Comparison of ENCODE assay signal across 8 cellular contexts in the genomic region with DNA sequence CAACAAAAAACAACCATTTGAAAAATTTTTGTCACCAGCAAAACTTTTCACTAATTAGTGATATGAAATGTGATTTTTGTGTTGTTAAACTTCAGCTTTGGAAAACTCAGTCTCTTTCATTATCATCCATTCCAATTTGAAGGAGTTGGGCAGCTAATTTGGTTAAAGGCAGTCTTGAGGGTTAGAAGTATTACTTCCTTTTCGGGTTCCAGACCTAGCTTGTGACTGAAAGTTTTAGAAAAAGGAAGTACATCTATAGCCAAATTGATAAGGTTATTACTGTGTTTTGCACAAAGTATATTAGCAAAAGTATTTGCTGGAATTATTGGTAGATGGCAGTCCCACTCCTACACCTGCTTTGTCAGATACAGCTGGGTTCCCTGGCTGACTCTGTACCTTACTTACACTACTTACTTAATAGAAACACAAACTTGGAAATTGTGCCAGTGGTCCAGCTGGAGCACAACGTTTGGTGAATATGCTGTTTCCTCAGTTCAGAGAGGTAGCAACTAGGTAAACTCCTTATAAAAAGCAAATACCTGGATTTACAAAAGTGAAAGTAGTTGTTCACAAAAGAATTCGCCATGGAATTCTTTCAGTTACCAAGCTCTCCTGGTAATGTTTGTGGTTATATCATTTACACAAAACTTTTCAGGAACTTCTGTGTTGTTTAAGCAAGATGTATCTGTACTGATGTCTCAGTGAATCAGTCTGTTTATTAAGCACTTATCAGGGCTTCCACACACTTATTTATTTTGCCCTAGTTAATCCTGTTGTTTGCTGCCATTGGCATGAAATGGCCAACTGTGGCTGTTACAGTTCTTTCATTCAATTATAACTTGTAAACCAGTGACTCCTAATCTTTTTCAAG. TPM values are rescaled to one million over a fixed set of nuclear protein-coding genes. Genes with fewer than 3 reads are reported as not detected.
DNase-seq lines count a peak whose midpoint lies in the region; ATAC-seq, FAIRE-seq and TF ChIP-seq lines count a peak whose summit lies in the region.

No MANE protein-coding gene starts in this region.

- H2AFZ ChIP-seq in GM23248 (no peak overlapping the region), keratinocyte (ENCODE audit: control insufficient read depth, low read length) (no peak overlapping the region)

- dilution Hi-C loops in keratinocyte (cut with MboI; ENCODE audit: extremely low pct_ligation_motif_present, low sequenced_read_pairs) = no loop called here

- H3K4me3 ChIP-seq in GM23248 = no peak overlapping the region
- no peak overlapping the region for H3K4me3 ChIP-seq in keratinocyte (ENCODE audit: control insufficient read depth in 2 of 3, extremely low read depth in 1 of 3, insufficient read depth in 2 of 3, low read depth in 1 of 3, low read length in 3 of 3)
- no peak overlapping the region for H3K4me3 ChIP-seq in small intestine (ENCODE audit: low read depth in 1 of 2, low read length in 2 of 2)

- H4K20me1 ChIP-seq in GM23248 (ENCODE audit: insufficient read depth) (no peaks in the 10 kb centered on the region), keratinocyte (ENCODE audit: control insufficient read depth, extremely low read depth, insufficient read depth, low read length) (peaks cover 2% of the 10 kb centered on the region)

- no peaks in the 10 kb centered on the region for H3K9me1 ChIP-seq in keratinocyte (ENCODE audit: control insufficient read depth, extremely low read depth, insufficient read depth, low read length)

- no peak for DNase-seq in GM23248
- peak; percentile 58 for DNase-seq in M059J (ENCODE audit: low read depth)
- DNase-seq in keratinocyte (ENCODE audit: low read depth, low spot score) = no peak
- no peak for DNase-seq in occipital lobe (lab: John Stamatoyannopoulos, UW)
- DNase-seq in left ventricle myocardium superior = no peak
- DNase-seq in small intestine = no peak
- no peak for DNase-seq in D721Med (ENCODE audit: insufficient read length, low spot score)

- intact Hi-C loops in left ventricle myocardium superior (cut with micrococcal nuclease) = no loop called here

- no peak for TF ChIP-seq POLR2A in GM18505 (IDR thresholded peaks at IDR 0.05; ENCODE audit: borderline replicate concordance, extremely low read depth, insufficient read depth, insufficient read length)

- in situ Hi-C loops in GM23248 (cut with MboI) = no loop called here

- WGBS in GM23248 (ENCODE audit: low coverage in 1 of 2, low lambda C conversion rate in 2 of 2, missing lambda C conversion rate in 2 of 2), 2 experiments = 77 to 87% methylated on average over 3 of the region's 3 CpGs
- 45 to 59% (median 47%) methylated on average over 3 of the region's 3 CpGs for WGBS in small intestine, 3 donors

- FAIRE-seq in keratinocyte (lab: Jason Lieb, UNC) (peak; percentile 32), small intestine (lab: Jason Lieb, UNC) (no peak), D721Med (lab: Jason Lieb, UNC) (no peak)

- H3K9me2 ChIP-seq in GM23248 (ENCODE audit: insufficient read depth) = no peaks in the 10 kb centered on the region

- H3K9ac ChIP-seq in GM23248 (0 out of 2 replicates have a peak overlapping the region, but pooled peaks have one; percentile 6), keratinocyte (ENCODE audit: control insufficient read depth, extremely low read depth, insufficient read depth, low read length) (no peak overlapping the region)

- H3K4me1 ChIP-seq in GM23248 (ENCODE audit: insufficient read depth) (peaks cover 35% of the 10 kb centered on the region), keratinocyte (ENCODE audit: control insufficient read depth, extremely low read depth, insufficient read depth, low read length) (peaks cover 6% of the 10 kb centered on the region), small intestine (ENCODE audit: control insufficient read depth in 2 of 2, insufficient read depth in 1 of 2, low read depth in 1 of 2, low read length in 1 of 2) (no peaks in the 10 kb centered on the region)

- peaks cover 88% of the 10 kb centered on the region for H3F3A ChIP-seq in GM23248 (ENCODE audit: insufficient read depth)

- no peaks in the 10 kb centered on the region for H3K9me3 ChIP-seq in GM23248 (ENCODE audit: low read depth)
- no peaks in the 10 kb centered on the region for H3K9me3 ChIP-seq in keratinocyte (ENCODE audit: control insufficient read depth, low read depth, low read length)
- no peaks in the 10 kb centered on the region for H3K9me3 ChIP-seq in small intestine (ENCODE audit: control insufficient read depth, low read depth)

- H3K27me3 ChIP-seq in GM23248 (replicated peaks; ENCODE audit: insufficient read depth) (no peaks in the 10 kb centered on the region), keratinocyte (ENCODE audit: control insufficient read depth, extremely low read depth, insufficient read depth, low read length) (no peaks in the 10 kb centered on the region), small intestine (ENCODE audit: control insufficient read depth in 2 of 2, insufficient read depth in 2 of 2, low read length in 2 of 2) (no peaks in the 10 kb centered on the region)

- H3K79me2 ChIP-seq in GM23248 (ENCODE audit: insufficient read depth) (peaks cover 96% of the 10 kb centered on the region), keratinocyte (ENCODE audit: control insufficient read depth, insufficient read depth, low read length) (peaks cover 29% of the 10 kb centered on the region)

- TF ChIP-seq CTCF in keratinocyte (optimal IDR thresholded peaks at IDR 0.05 in 1 of 3, IDR thresholded peaks at IDR 0.05 in 1 of 3, conservative IDR thresholded peaks at IDR 0.05 in 1 of 3; ENCODE audit: extremely low read depth in 1 of 3, insufficient read depth in 2 of 3, low read length in 3 of 3) (no peak), D721Med (IDR thresholded peaks at IDR 0.05; ENCODE audit: insufficient read depth, missing control alignments) (no peak)

- no peak overlapping the region for H3K4me2 ChIP-seq in GM23248 (ENCODE audit: unreplicated experiment)
- no peak overlapping the region for H3K4me2 ChIP-seq in keratinocyte (ENCODE audit: control insufficient read depth, extremely low read depth, insufficient read depth, low read depth, low read length)

- peak overlapping the region; percentile 27 for H3K27ac ChIP-seq in GM23248
- H3K27ac ChIP-seq in keratinocyte (ENCODE audit: control insufficient read depth, insufficient read depth, low read length) = no peak overlapping the region
- no peak overlapping the region for H3K27ac ChIP-seq in small intestine (ENCODE audit: low read depth in 1 of 2, low read length in 1 of 2)

- ATAC-seq in GM18505 (IDR thresholded peaks at IDR 0.05; ENCODE audit: unreplicated experiment) (peak; percentile 64), left ventricle myocardium superior (no peak)

- peaks cover 89% of the 10 kb centered on the region for H3K36me3 ChIP-seq in GM23248 (ENCODE audit: low read depth)
- H3K36me3 ChIP-seq in keratinocyte (ENCODE audit: control insufficient read depth in 2 of 2, extremely low read depth in 1 of 2, insufficient read depth in 2 of 2, low read length in 2 of 2) = peaks cover 27 to 52% of the 10 kb centered on the region in 2 experiments
- peaks cover 8 to 15% of the 10 kb centered on the region in 2 donors for H3K36me3 ChIP-seq in small intestine (ENCODE audit: control insufficient read depth in 2 of 2, insufficient read depth in 2 of 2, low read length in 2 of 2)

RNA-seq across cellular contexts. Expression of a gene that starts 31.6 kb away (rescaled TPM):
- 89.5 and 103 TPM in 2 replicates for total RNA-seq in GM23248 (2014; rRNA removed; shearing (Covaris generic))
- polyA plus RNA-seq in GM23248 (2016; fragmentation: Nextera tagmentation; extraction: Ambion mirVana) (35.1 and 39.7 TPM in 2 replicates), keratinocyte (41.5 to 62.0 TPM (median 44.6 TPM) in 3 replicates), small intestine (10 to 100 TPM in 2 of 3 donors, 1 to 10 TPM in 1; 8.5 to 18.1 (median 13.2) TPM)
- 89.0 and 110 TPM in 2 replicates for total RNA-seq in M059J (2014; rRNA removed; shearing (Covaris generic))
- polyA plus RNA-seq in keratinocyte (2011; ENCODE audit: low read depth) = 22.3 TPM
- 24.6 and 53.9 TPM in 2 replicates for polyA plus RNA-seq in keratinocyte (2011; cell fraction: cytosol; rRNA removed)
- 42.8 and 54.5 TPM in 2 replicates for polyA plus RNA-seq in keratinocyte (2011; cell fraction: nucleus; rRNA removed)
- polyA plus RNA-seq in keratinocyte (2012; ENCODE audit: low replicate concordance) = 42.8 and 45.7 TPM in 2 replicates
- polyA minus RNA-seq in keratinocyte = 45.3 to 110 TPM (median 47.2 TPM) in 3 replicates
- polyA minus RNA-seq in keratinocyte (2011; cell fraction: cytosol; rRNA and poly(A)+ RNA removed) = 21.5 TPM
- 50.3 and 114 TPM in 2 replicates for polyA minus RNA-seq in keratinocyte (2011; cell fraction: nucleus; rRNA and poly(A)+ RNA removed)
- total RNA-seq in occipital lobe (34.0 TPM), left ventricle myocardium superior (28.2 TPM)
